Comparison of ENCODE assay signal across 13 cellular contexts in genomic region chr11:27916541-27917100, GRCh38.
DNase-seq lines count a peak whose midpoint lies in the region; ATAC-seq and TF ChIP-seq lines count a peak whose summit lies in the region.
"Had no signal": no experiment of that assay in that cellular context is flagged by ENCODE, and none has a peak within 500 bp of the region (broad histone marks: within the 10 kb centered on the region; RNA-seq: fewer than 3 reads in every experiment).

No MANE protein-coding gene starts in this region.

- peaks cover 18% of the 10 kb centered on the region for H3K9me3 Mint-ChIP-seq in natural killer cell treated with Interleukin-12 subunit alpha and Interleukin-12 subunit beta and Interleukin-15 and Interleukin-18, amount 100 ng/mL, for 72 hours

- peak; percentile 91 for ATAC-seq in GM18867 (IDR thresholded peaks at IDR 0.05; ENCODE audit: unreplicated experiment)
- ATAC-seq in GM21528 (IDR thresholded peaks at IDR 0.05; ENCODE audit: low FRiP score, unreplicated experiment), result peak; percentile 91
- peak; percentile 73 for ATAC-seq in HG03103 (IDR thresholded peaks at IDR 0.05; ENCODE audit: low read depth, unreplicated experiment)
- no peak for ATAC-seq in natural killer cell treated with Interleukin-12 subunit alpha and Interleukin-12 subunit beta and Interleukin-15 and Interleukin-18, amount 100 ng/mL, for 72 hours

- no peaks in the 10 kb centered on the region for H3K9me3 ChIP-seq in esophagus squamous epithelium
- H3K9me3 ChIP-seq: stomach had no signal

- no peak overlapping the region for H3K4me3 Mint-ChIP-seq in natural killer cell treated with Interleukin-12 subunit alpha and Interleukin-12 subunit beta and Interleukin-15 and Interleukin-18, amount 100 ng/mL, for 72 hours
- H3K4me3 Mint-ChIP-seq: naive B cell had no signal

- no peaks in the 10 kb centered on the region for H3K36me3 ChIP-seq in esophagus squamous epithelium
- H3K36me3 ChIP-seq: stomach had no signal

- TF ChIP-seq CTCF in astrocyte of the spinal cord (IDR thresholded peaks at IDR 0.05; ENCODE audit: low read depth, low read length), result no peak
- TF ChIP-seq CTCF in esophagus squamous epithelium (IDR thresholded peaks at IDR 0.05), result no peak

- H3K4me3 ChIP-seq in astrocyte of the spinal cord (ENCODE audit: low read depth, low read length) (no peak overlapping the region), esophagus squamous epithelium (no peak overlapping the region)
- H3K4me3 ChIP-seq: stomach had no signal

- H3K27me3 Mint-ChIP-seq in natural killer cell treated with Interleukin-12 subunit alpha and Interleukin-12 subunit beta and Interleukin-15 and Interleukin-18, amount 100 ng/mL, for 72 hours, result no peaks in the 10 kb centered on the region

- no peaks in the 10 kb centered on the region for H3K4me1 Mint-ChIP-seq in natural killer cell treated with Interleukin-12 subunit alpha and Interleukin-12 subunit beta and Interleukin-15 and Interleukin-18, amount 100 ng/mL, for 72 hours (ENCODE audit: low read depth in 2 of 2)
- H3K4me1 Mint-ChIP-seq: naive B cell had no signal

- peaks cover 0 to 4% (median 0%) of the 10 kb centered on the region in 4 donors for H3K27me3 ChIP-seq in esophagus squamous epithelium
- H3K27me3 ChIP-seq: stomach had no signal

- WGBS in esophagus squamous epithelium, 2 donors, result 34 to 46% methylated on average over 4 to 6 of the region's 6 CpGs

- H3K4me1 ChIP-seq in esophagus squamous epithelium, result no peaks in the 10 kb centered on the region
- H3K4me1 ChIP-seq: stomach had no signal

- H3K36me3 Mint-ChIP-seq in natural killer cell treated with Interleukin-12 subunit alpha and Interleukin-12 subunit beta and Interleukin-15 and Interleukin-18, amount 100 ng/mL, for 72 hours, result no peaks in the 10 kb centered on the region
- H3K36me3 Mint-ChIP-seq: naive B cell had no signal

- in situ Hi-C loops in astrocyte of the spinal cord (cut with HindIII; ENCODE audit: low sequenced_read_pairs), result no loop called here

- H3K27ac Mint-ChIP-seq in natural killer cell treated with Interleukin-12 subunit alpha and Interleukin-12 subunit beta and Interleukin-15 and Interleukin-18, amount 100 ng/mL, for 72 hours, result no peak overlapping the region
- H3K27ac Mint-ChIP-seq: naive B cell had no signal

- peak; percentile 38 for DNase-seq in astrocyte of the spinal cord (ENCODE audit: low read depth, low spot score)
- no peak for DNase-seq in activated CD4-positive, alpha-beta T cell treated with anti-CD3 and anti-CD28 coated beads for 1 hour
- no peak for DNase-seq in esophagus squamous epithelium (lab: John Stamatoyannopoulos, UW)
- DNase-seq in natural killer cell treated with Interleukin-12 subunit alpha and Interleukin-12 subunit beta and Interleukin-15 and Interleukin-18, amount 100 ng/mL, for 72 hours (ENCODE audit: low spot score), result no peak
- no peak for DNase-seq in cerebellar cortex (ENCODE audit: low spot score)
- DNase-seq: activated CD4-positive, alpha-beta T cell treated with anti-CD3 and anti-CD28 coated beads for 4 hours; Calu3; H7; naive B cell; stomach had no signal

- TF ChIP-seq POLR2A in esophagus squamous epithelium (IDR thresholded peaks at IDR 0.05), result no peak

- intact Hi-C loops in esophagus squamous epithelium (cut with DNase I), result no loop called here

- no peak overlapping the region for H3K27ac ChIP-seq in esophagus squamous epithelium
- H3K27ac ChIP-seq: stomach had no signal

Comparison
In these comparisons a context has a peak if more than half of its experiments do, and no peak if none do; other contexts are left out.
1. ATAC-seq: peak in GM18867 (single experiment), GM21528 (single experiment) and HG03103 (single experiment); none in natural killer cell treated with Interleukin-12 subunit alpha and Interleukin-12 subunit beta and Interleukin-15 and Interleukin-18, amount 100 ng/mL, for 72 hours (0 of 2).